In the genomic region with DNA sequence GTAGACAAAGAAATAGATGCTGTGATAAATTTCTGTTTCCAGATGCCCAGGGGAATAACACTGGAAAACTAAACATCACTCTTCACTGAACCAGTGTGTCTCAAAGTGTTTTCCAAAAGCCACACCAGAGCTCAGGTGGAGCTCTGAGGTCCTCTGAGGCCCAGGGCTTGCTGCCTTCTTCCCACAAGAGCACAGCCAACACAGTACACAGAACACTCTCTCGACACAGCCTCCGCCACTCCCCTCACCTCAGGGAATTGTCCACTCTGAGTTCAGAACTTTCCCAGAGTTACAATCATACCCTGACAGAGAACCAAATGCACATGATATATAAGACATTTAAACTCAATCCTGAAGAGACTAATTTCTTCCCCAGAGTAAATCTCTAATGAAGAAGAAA, we compare ENCODE assay signal across 9 cellular contexts. TPM values are rescaled to one million over a fixed set of nuclear protein-coding genes. Genes with fewer than 3 reads are reported as not detected.
DNase-seq lines count a peak whose midpoint lies in the region; ATAC-seq and TF ChIP-seq lines count a peak whose summit lies in the region.
"Had no signal": no experiment of that assay in that cellular context is flagged by ENCODE, and none has a peak within 500 bp of the region (broad histone marks: within the 10 kb centered on the region; RNA-seq: fewer than 3 reads in every experiment).

No MANE protein-coding gene starts in this region.

- H3K9me3 Mint-ChIP-seq in activated T-cell treated with anti-CD3 and anti-CD28 coated beads, Interleukin-2, amount 50 U/mL, for 72 hours: no peaks in the 10 kb centered on the region
- no peaks in the 10 kb centered on the region for H3K9me3 Mint-ChIP-seq in activated T-cell treated with anti-CD3 and anti-CD28 coated beads, Interleukin-2, amount 50 U/mL, for 4 hours
- peaks cover 0 to 2% (median 0%) of the 10 kb centered on the region in 11 donors for H3K9me3 Mint-ChIP-seq in naive thymus-derived CD4-positive, alpha-beta T cell
- no peaks in the 10 kb centered on the region for H3K9me3 Mint-ChIP-seq in type B pancreatic cell

- H3K4me1 ChIP-seq in naive thymus-derived CD4-positive, alpha-beta T cell (ENCODE audit: control insufficient read depth in 2 of 2, insufficient read depth in 2 of 2, low read length in 2 of 2): peaks cover 4 to 11% of the 10 kb centered on the region in 2 donors

- peak overlapping the region in 43 of 59 donors; percentile 3 to 99 (median 92) for H3K27ac ChIP-seq in dorsolateral prefrontal cortex
- H3K27ac ChIP-seq in naive thymus-derived CD4-positive, alpha-beta T cell (ENCODE audit: low read depth, low read length): no peak overlapping the region

- H3K9me3 ChIP-seq in naive thymus-derived CD4-positive, alpha-beta T cell (ENCODE audit: control insufficient read depth in 2 of 3, low read length in 3 of 3): no peaks in the 10 kb centered on the region
- H3K9me3 ChIP-seq: pancreas had no signal

- intact Hi-C loops in dorsolateral prefrontal cortex (cut with DNase I): loop anchor here (5.0 to 10.0 kb wide), 3 partner anchors 56 to 378 kb away; partner anchors contain the start of genes NAA15 (in 2 of the 2), NDUFC1 (in 2 of the 2) and ELF2 (in 1 of the 2)
- intact Hi-C loops in naive thymus-derived CD4-positive, alpha-beta T cell (cut with micrococcal nuclease): loop anchor here in 1 of 2 donors (10.0 kb wide), 1 partner anchor 542 kb away; no protein-coding TSS in a partner anchor

- peak overlapping the region; percentile 75 for H3K27ac Mint-ChIP-seq in activated T-cell treated with anti-CD3 and anti-CD28 coated beads, Interleukin-2, amount 50 U/mL, for 72 hours
- peak overlapping the region in 5 of 9 donors; percentile 25 to 98 (median 86) for H3K27ac Mint-ChIP-seq in naive thymus-derived CD4-positive, alpha-beta T cell
- H3K27ac Mint-ChIP-seq in type B pancreatic cell: peak overlapping the region; percentile 99

- no peak for ATAC-seq in activated T-cell treated with anti-CD3 and anti-CD28 coated beads, Interleukin-2, amount 50 U/mL, for 72 hours (replicated peaks in 1 of 2)
- no peak for ATAC-seq in activated T-cell treated with anti-CD3 and anti-CD28 coated beads, Interleukin-2, amount 50 U/mL, for 4 hours
- no peak for ATAC-seq in naive thymus-derived CD4-positive, alpha-beta T cell
- ATAC-seq in HG03442 (IDR thresholded peaks at IDR 0.05; ENCODE audit: unreplicated experiment) (no peak), GM21381 (IDR thresholded peaks at IDR 0.05; ENCODE audit: unreplicated experiment) (no peak)
- ATAC-seq: pancreas had no signal

- peaks cover 0 to 4% (median 0%) of the 10 kb centered on the region in 3 experiments for H3K36me3 ChIP-seq in naive thymus-derived CD4-positive, alpha-beta T cell (ENCODE audit: control insufficient read depth in 2 of 3, insufficient read depth in 3 of 3, low read length in 3 of 3)
- H3K36me3 ChIP-seq: pancreas had no signal

- H3K4me3 Mint-ChIP-seq in activated T-cell treated with anti-CD3 and anti-CD28 coated beads, Interleukin-2, amount 50 U/mL, for 72 hours: peak overlapping the region in 1 of 2 donors; percentile 14
- H3K4me3 Mint-ChIP-seq in activated T-cell treated with anti-CD3 and anti-CD28 coated beads, Interleukin-2, amount 50 U/mL, for 4 hours: no peak overlapping the region
- no peak overlapping the region for H3K4me3 Mint-ChIP-seq in naive thymus-derived CD4-positive, alpha-beta T cell
- peak overlapping the region; percentile 99 for H3K4me3 Mint-ChIP-seq in type B pancreatic cell

- H3K4me1 Mint-ChIP-seq in activated T-cell treated with anti-CD3 and anti-CD28 coated beads, Interleukin-2, amount 50 U/mL, for 72 hours (ENCODE audit: low read depth): peaks cover 40% of the 10 kb centered on the region
- H3K4me1 Mint-ChIP-seq in activated T-cell treated with anti-CD3 and anti-CD28 coated beads, Interleukin-2, amount 50 U/mL, for 4 hours (ENCODE audit: low read depth): peaks cover 37% of the 10 kb centered on the region
- H3K4me1 Mint-ChIP-seq in naive thymus-derived CD4-positive, alpha-beta T cell: peaks cover 18 to 44% (median 28%) of the 10 kb centered on the region in 7 donors
- peaks cover 43% of the 10 kb centered on the region for H3K4me1 Mint-ChIP-seq in type B pancreatic cell (ENCODE audit: unreplicated experiment)

- CTCF ChIA-PET in naive thymus-derived CD4-positive, alpha-beta T cell (lab: Charles Lee): interaction anchor here (1.3 to 1.5 kb wide), 2 partner anchors 8 to 104 kb away, joined by 3 to 5 read pairs; no protein-coding TSS in a partner anchor

- TF ChIP-seq CTCF in dorsolateral prefrontal cortex (IDR thresholded peaks at IDR 0.05 in 54 of 56, conservative IDR thresholded peaks at IDR 0.05 in 2 of 56; ENCODE audit: low read depth in 1 of 56, partially characterized antibody in 56 of 56): no peak
- no peak for TF ChIP-seq CTCF in type B pancreatic cell (conservative IDR thresholded peaks at IDR 0.05)

- no peaks in the 10 kb centered on the region for H3K27me3 ChIP-seq in dorsolateral prefrontal cortex
- H3K27me3 ChIP-seq in naive thymus-derived CD4-positive, alpha-beta T cell (ENCODE audit: control insufficient read depth in 2 of 2, insufficient read depth in 2 of 2, low read length in 2 of 2): no peaks in the 10 kb centered on the region
- H3K27me3 ChIP-seq: pancreas had no signal

- POLR2A ChIA-PET in naive thymus-derived CD4-positive, alpha-beta T cell (lab: Charles Lee): interaction anchor here (0.9 to 2.6 kb wide), 2 partner anchors 99 to 251 kb away, joined by 3 to 15 read pairs; partner anchors contain the start of gene RAB33B

- H3K36me3 Mint-ChIP-seq in activated T-cell treated with anti-CD3 and anti-CD28 coated beads, Interleukin-2, amount 50 U/mL, for 72 hours (ENCODE audit: insufficient read depth in 2 of 2): peaks cover 9 to 10% of the 10 kb centered on the region in 2 donors
- H3K36me3 Mint-ChIP-seq in activated T-cell treated with anti-CD3 and anti-CD28 coated beads, Interleukin-2, amount 50 U/mL, for 4 hours (ENCODE audit: insufficient read depth): no peaks in the 10 kb centered on the region
- H3K36me3 Mint-ChIP-seq in naive thymus-derived CD4-positive, alpha-beta T cell: peaks cover 0 to 4% (median 2%) of the 10 kb centered on the region in 5 donors
- no peaks in the 10 kb centered on the region for H3K36me3 Mint-ChIP-seq in type B pancreatic cell

- no peaks in the 10 kb centered on the region for H3K27me3 Mint-ChIP-seq in activated T-cell treated with anti-CD3 and anti-CD28 coated beads, Interleukin-2, amount 50 U/mL, for 72 hours (ENCODE audit: low read depth)
- no peaks in the 10 kb centered on the region for H3K27me3 Mint-ChIP-seq in activated T-cell treated with anti-CD3 and anti-CD28 coated beads, Interleukin-2, amount 50 U/mL, for 4 hours (ENCODE audit: low read depth)
- peaks cover 0 to 11% (median 0%) of the 10 kb centered on the region in 5 donors for H3K27me3 Mint-ChIP-seq in naive thymus-derived CD4-positive, alpha-beta T cell
- peaks cover 18% of the 10 kb centered on the region for H3K27me3 Mint-ChIP-seq in type B pancreatic cell

- no peak for DNase-seq in activated T-cell treated with anti-CD3 and anti-CD28 coated beads, Interleukin-2, amount 50 U/mL, for 72 hours
- DNase-seq in activated T-cell treated with anti-CD3 and anti-CD28 coated beads, Interleukin-2, amount 50 U/mL, for 4 hours: no peak
- DNase-seq in dorsolateral prefrontal cortex: no peak
- no peak for DNase-seq in naive thymus-derived CD4-positive, alpha-beta T cell
- DNase-seq in type B pancreatic cell (ENCODE audit: extremely low spot score, unreplicated experiment): no peak
- DNase-seq in activated T-cell treated with anti-CD3 and anti-CD28 coated beads for 4 hours: no peak
- DNase-seq: pancreas had no signal

- H3K4me3 ChIP-seq in dorsolateral prefrontal cortex: peak overlapping the region in 20 of 59 donors; percentile 2 to 99 (median 88)
- no peak overlapping the region for H3K4me3 ChIP-seq in naive thymus-derived CD4-positive, alpha-beta T cell (ENCODE audit: low read length)
- H3K4me3 ChIP-seq: pancreas had no signal

RNA-seq across cellular contexts. Expression of gene SETD7, which starts 3.1 kb away (rescaled TPM):
- 10 to 100 TPM; 19.8 to 20.8 TPM for total RNA-seq in activated T-cell treated with anti-CD3 and anti-CD28 coated beads, Interleukin-2, amount 50 U/mL, for 72 hours
- 10 to 100 TPM; 11.1 to 16.6 (median 14.5) TPM for total RNA-seq in activated T-cell treated with anti-CD3 and anti-CD28 coated beads, Interleukin-2, amount 50 U/mL, for 4 hours
- 10 to 100 TPM; 30.8 to 54.7 (median 39.4) TPM for total RNA-seq in dorsolateral prefrontal cortex
- total RNA-seq in naive thymus-derived CD4-positive, alpha-beta T cell: 10 to 100 TPM in 2 of 5 experiments, 1 to 10 TPM in 3; 7.4 to 16.7 (median 9.4) TPM
- polyA plus RNA-seq in naive thymus-derived CD4-positive, alpha-beta T cell: 1 to 10 TPM; 1.0 to 2.8 TPM
- 17.0 and 28.2 TPM in 2 replicates for total RNA-seq in type B pancreatic cell (ENCODE audit: low replicate concordance)
